In the genomic region with DNA sequence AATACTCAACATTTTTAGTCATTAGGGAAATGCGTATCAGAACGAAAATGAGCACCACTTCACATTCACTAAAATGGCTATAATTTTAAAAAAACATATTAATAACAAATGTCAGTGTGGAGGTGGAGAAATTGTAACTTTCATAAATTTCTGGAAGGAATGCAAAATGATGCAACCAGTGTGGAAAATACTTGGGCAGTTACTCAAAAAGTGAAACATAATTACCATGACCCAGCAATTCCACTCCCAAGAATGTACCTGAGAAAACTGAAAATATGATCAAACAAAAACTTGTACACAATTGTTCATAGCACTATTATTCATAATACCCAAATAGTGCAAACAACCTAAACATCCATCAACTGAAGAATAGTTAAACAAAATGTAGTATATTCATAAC, we compare ENCODE assay signal across 1 cellular context.
A peak's percentile ranks its signal among the peaks of the same experiment; 100 is the strongest.
TF ChIP-seq lines count a peak whose summit lies in the region.

No MANE protein-coding gene starts in this region.

TF ChIP-seq in IMR-90, 13 proteins besides CTCF, POLR2A, EP300 and RAD21 (continued from another document):
- TF ChIP-seq, protein P1, sequence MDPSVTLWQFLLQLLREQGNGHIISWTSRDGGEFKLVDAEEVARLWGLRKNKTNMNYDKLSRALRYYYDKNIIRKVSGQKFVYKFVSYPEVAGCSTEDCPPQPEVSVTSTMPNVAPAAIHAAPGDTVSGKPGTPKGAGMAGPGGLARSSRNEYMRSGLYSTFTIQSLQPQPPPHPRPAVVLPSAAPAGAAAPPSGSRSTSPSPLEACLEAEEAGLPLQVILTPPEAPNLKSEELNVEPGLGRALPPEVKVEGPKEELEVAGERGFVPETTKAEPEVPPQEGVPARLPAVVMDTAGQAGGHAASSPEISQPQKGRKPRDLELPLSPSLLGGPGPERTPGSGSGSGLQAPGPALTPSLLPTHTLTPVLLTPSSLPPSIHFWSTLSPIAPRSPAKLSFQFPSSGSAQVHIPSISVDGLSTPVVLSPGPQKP (IDR thresholded peaks at IDR 0.05; ENCODE audit: borderline replicate concordance, low read depth, low read length) = no peak
- TF ChIP-seq FOS (IDR thresholded peaks at IDR 0.05; ENCODE audit: low read depth, low read length) (no peak), RCOR1 (IDR thresholded peaks at IDR 0.05; ENCODE audit: insufficient replicate concordance, low read length) (no peak), MAFK (IDR thresholded peaks at IDR 0.05; ENCODE audit: low read depth, low read length) (no peak), MXI1 (IDR thresholded peaks at IDR 0.05; ENCODE audit: borderline replicate concordance, low read depth, low read length) (no peak), CEBPB (IDR thresholded peaks at IDR 0.05; ENCODE audit: low read depth, low read length) (peak; percentile 35; the same call in 1 of the 2 replicates), RFX5 (IDR thresholded peaks at IDR 0.05; ENCODE audit: low read depth, low read length) (no peak), SMC3 (IDR thresholded peaks at IDR 0.05; ENCODE audit: low read depth, low read length) (no peak), BHLHE40 (IDR thresholded peaks at IDR 0.05; ENCODE audit: low read depth, low read length) (no peak)
- TF ChIP-seq, protein P2, sequence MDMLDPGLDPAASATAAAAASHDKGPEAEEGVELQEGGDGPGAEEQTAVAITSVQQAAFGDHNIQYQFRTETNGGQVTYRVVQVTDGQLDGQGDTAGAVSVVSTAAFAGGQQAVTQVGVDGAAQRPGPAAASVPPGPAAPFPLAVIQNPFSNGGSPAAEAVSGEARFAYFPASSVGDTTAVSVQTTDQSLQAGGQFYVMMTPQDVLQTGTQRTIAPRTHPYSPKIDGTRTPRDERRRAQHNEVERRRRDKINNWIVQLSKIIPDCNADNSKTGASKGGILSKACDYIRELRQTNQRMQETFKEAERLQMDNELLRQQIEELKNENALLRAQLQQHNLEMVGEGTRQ (IDR thresholded peaks at IDR 0.05; ENCODE audit: low read depth, low read length) = no peak
